Comparison of ENCODE assay signal across 9 cellular contexts in genomic region chr6:93423542-93423941, GRCh38. TPM values are rescaled to one million over a fixed set of nuclear protein-coding genes. Genes with fewer than 3 reads are reported as not detected.
DNase-seq lines count a peak whose midpoint lies in the region; ATAC-seq and TF ChIP-seq lines count a peak whose summit lies in the region.
"Had no signal": no experiment of that assay in that cellular context is flagged by ENCODE, and none has a peak within 500 bp of the region (broad histone marks: within the 10 kb centered on the region; RNA-seq: fewer than 3 reads in every experiment).

No MANE protein-coding gene starts in this region.

- H3K9me2 ChIP-seq in Karpas-422 (replicated peaks; ENCODE audit: insufficient read depth, low read length) = peaks cover 9% of the 10 kb centered on the region

- H3K27ac ChIP-seq in Karpas-422 (ENCODE audit: low read length) (no peak overlapping the region), fibroblast of lung (ENCODE audit: insufficient read depth, low read length) (no peak overlapping the region)
- H3K27ac ChIP-seq: BLaER1 treated with 17β-estradiol and CSF1 and Interleukin-3, amounts not matched to agents 10 nM and 100 nM had no signal

- TF ChIP-seq CTCF in fibroblast of lung (conservative IDR thresholded peaks at IDR 0.05 in 1 of 2, IDR thresholded peaks at IDR 0.05 in 1 of 2; ENCODE audit: low read depth in 1 of 2, low read length in 2 of 2) = peak in 1 of 2 donors; percentile 53

- H3K9me3 ChIP-seq in Karpas-422 (ENCODE audit: low read length) (peaks cover 2% of the 10 kb centered on the region), fibroblast of lung (ENCODE audit: control insufficient read depth, insufficient read depth, low read depth, low read length) (no peaks in the 10 kb centered on the region)
- H3K9me3 ChIP-seq: BLaER1 treated with 17β-estradiol and CSF1 and Interleukin-3, amounts not matched to agents 10 nM and 100 nM had no signal

- DNase-seq in SIG-M5 treated with dmso at 0.1 percent for 504 hours (lab: John Stamatoyannopoulos, UW; ENCODE audit: unreplicated experiment) = peak; percentile 14
- no peak for DNase-seq in SIG-M5 (lab: John Stamatoyannopoulos, UW)
- DNase-seq in Karpas-422 = peak; percentile 76
- DNase-seq in OCI-M1 (lab: John Stamatoyannopoulos, UW) = peak; percentile 84
- peak; percentile 37 to 57 for DNase-seq in fibroblast of lung (ENCODE audit: low read depth in 2 of 2)
- peak; percentile 62 for DNase-seq in superior temporal gyrus (ENCODE audit: extremely low spot score)

- H3K4me1 ChIP-seq in Karpas-422 (ENCODE audit: low read length) (no peaks in the 10 kb centered on the region), fibroblast of lung (ENCODE audit: control insufficient read depth, extremely low read depth, insufficient read depth, low read length) (no peaks in the 10 kb centered on the region)

- H2AFZ ChIP-seq in Karpas-422 (ENCODE audit: low read length) = no peak overlapping the region
- no peak overlapping the region for H2AFZ ChIP-seq in fibroblast of lung (ENCODE audit: low read length)

- no peaks in the 10 kb centered on the region for H3K27me3 ChIP-seq in Karpas-422 (ENCODE audit: low read length)
- H3K27me3 ChIP-seq in fibroblast of lung (ENCODE audit: control insufficient read depth, insufficient read depth, low read length) = peaks cover 2% of the 10 kb centered on the region

- ATAC-seq in esophagus mucosa = no peak
- no peak for ATAC-seq in GM21423 (IDR thresholded peaks at IDR 0.05; ENCODE audit: unreplicated experiment)

- H3K79me2 ChIP-seq in Karpas-422 (ENCODE audit: low read length) (no peaks in the 10 kb centered on the region), fibroblast of lung (ENCODE audit: control insufficient read depth, insufficient read depth, low read length) (no peaks in the 10 kb centered on the region)

- H4K20me1 ChIP-seq in Karpas-422 (ENCODE audit: insufficient read depth, low read depth, low read length) (no peaks in the 10 kb centered on the region), fibroblast of lung (ENCODE audit: control insufficient read depth, extremely low read depth, insufficient read depth, low read length) (no peaks in the 10 kb centered on the region)

- no peak overlapping the region for H3K9ac ChIP-seq in Karpas-422 (ENCODE audit: low read length)
- H3K9ac ChIP-seq in fibroblast of lung (ENCODE audit: insufficient read depth, low read length) = no peak overlapping the region
- H3K9ac ChIP-seq: BLaER1 treated with 17β-estradiol and CSF1 and Interleukin-3, amounts not matched to agents 10 nM and 100 nM had no signal

- H3K4me3 ChIP-seq in Karpas-422 (ENCODE audit: low read length) (no peak overlapping the region), fibroblast of lung (replicated peaks in 1 of 4; ENCODE audit: control extremely low read depth in 1 of 4, insufficient read depth in 1 of 4, low read depth in 3 of 4, low read length in 4 of 4) (no peak overlapping the region)
- H3K4me3 ChIP-seq: BLaER1 treated with 17β-estradiol and CSF1 and Interleukin-3, amounts not matched to agents 10 nM and 100 nM had no signal

- H3K4me2 ChIP-seq in Karpas-422 (ENCODE audit: low read depth, low read length, poor library complexity, severe bottlenecking) = no peak overlapping the region
- no peak overlapping the region for H3K4me2 ChIP-seq in fibroblast of lung (ENCODE audit: extremely low read depth, insufficient read depth, low read length)
- H3K4me2 ChIP-seq: BLaER1 treated with 17β-estradiol and CSF1 and Interleukin-3, amounts not matched to agents 10 nM and 100 nM had no signal

- H3K36me3 ChIP-seq in Karpas-422 (ENCODE audit: insufficient read depth, low read length) (no peaks in the 10 kb centered on the region), fibroblast of lung (ENCODE audit: control insufficient read depth, insufficient read depth, low read length) (no peaks in the 10 kb centered on the region)
- H3K36me3 ChIP-seq: BLaER1 treated with 17β-estradiol and CSF1 and Interleukin-3, amounts not matched to agents 10 nM and 100 nM had no signal

RNA-seq across cellular contexts. Expression of gene EPHA7, which starts 4.2 kb away (rescaled TPM):
- not detected in 2 replicates for total RNA-seq in Karpas-422 (2014; rRNA removed; shearing (Covaris generic); ENCODE audit: low replicate concordance)
- under 0.01 TPM in 1 of 2 replicates, not detected in the other for total RNA-seq in fibroblast of lung
- 0.03 TPM in 1 of 2 replicates, not detected in the other for polyA plus RNA-seq in fibroblast of lung
- not detected in 2 replicates for polyA plus RNA-seq in fibroblast of lung (2012)
- polyA minus RNA-seq in fibroblast of lung (ENCODE audit: low replicate concordance) = not detected in 2 replicates
- total RNA-seq in esophagus mucosa = 0.12 TPM
